Comparison of ENCODE assay signal across 2 cellular contexts in genomic region chr1:16257968-16258367, GRCh38.
TF ChIP-seq lines count a peak whose summit lies in the region.

No MANE protein-coding gene starts in this region.

TF ChIP-seq in IMR-90, 13 proteins besides CTCF, POLR2A, EP300 and RAD21:
- TF ChIP-seq ELK1 (IDR thresholded peaks at IDR 0.05; ENCODE audit: borderline replicate concordance, low read depth, low read length) (no peak), FOS (IDR thresholded peaks at IDR 0.05; ENCODE audit: low read depth, low read length) (no peak)

TF ChIP-seq in WTC11, 78 proteins besides CTCF, POLR2A, EP300 and RAD21 (continued from another document):
- TF ChIP-seq NR3C1 (CRISPR knock-in tag; conservative IDR thresholded peaks at IDR 0.05; ENCODE audit: low read depth) (no peak), FOXJ3 (CRISPR knock-in tag; IDR thresholded peaks at IDR 0.05; ENCODE audit: borderline replicate concordance) (no peak), GABPB1 (CRISPR knock-in tag; IDR thresholded peaks at IDR 0.05) (no peak), MXD4 (CRISPR knock-in tag; IDR thresholded peaks at IDR 0.05; ENCODE audit: borderline replicate concordance) (no peak), NR1H2 (CRISPR knock-in tag; IDR thresholded peaks at IDR 0.05) (no peak), ZNF219 (CRISPR knock-in tag; IDR thresholded peaks at IDR 0.05; ENCODE audit: borderline replicate concordance) (no peak), ZNF317 (CRISPR knock-in tag; IDR thresholded peaks at IDR 0.05; ENCODE audit: borderline replicate concordance, low read depth) (no peak)
